20 cellular contexts compared by ENCODE assay signal in genomic region chr18:74734013-74734444, GRCh38.
"Had no signal": no experiment of that assay in that cellular context is flagged by ENCODE, and none has a peak within 500 bp of the region (broad histone marks: within the 10 kb centered on the region; RNA-seq: fewer than 3 reads in every experiment).

No MANE protein-coding gene starts in this region.

- H3K27me3 Mint-ChIP-seq: activated CD4-positive, alpha-beta T cell treated with anti-CD3 and anti-CD28 coated beads, Interleukin-2, amount 10 ng/mL, durations not matched to agents 24 days and 14 days; activated naive CD8-positive, alpha-beta T cell treated with anti-CD3 and anti-CD28 coated beads for 36 hours; dendritic cell treated with granulocyte-macrophage colony-stimulating factor and Interleukin-4, amounts not matched to agents 40 ng/mL and 50 ng/mL, for 4 days; effector memory CD8-positive, alpha-beta T cell; natural killer cell treated with Interleukin-12 subunit alpha and Interleukin-12 subunit beta and Interleukin-15 and Interleukin-18, amount 100 ng/mL, for 72 hours had no signal

- H3K27ac ChIP-seq: brain microvascular endothelial cell, gastrocnemius medialis, heart right ventricle, sigmoid colon, uterus had no signal

- H3K27me3 ChIP-seq: brain microvascular endothelial cell, gastrocnemius medialis, heart right ventricle, sigmoid colon, uterus had no signal

- H3K9me3 Mint-ChIP-seq: activated CD4-positive, alpha-beta T cell treated with anti-CD3 and anti-CD28 coated beads, Interleukin-2, amount 10 ng/mL, durations not matched to agents 24 days and 14 days; activated naive CD8-positive, alpha-beta T cell treated with anti-CD3 and anti-CD28 coated beads for 36 hours; dendritic cell treated with granulocyte-macrophage colony-stimulating factor and Interleukin-4, amounts not matched to agents 40 ng/mL and 50 ng/mL, for 4 days; effector memory CD8-positive, alpha-beta T cell; natural killer cell treated with Interleukin-12 subunit alpha and Interleukin-12 subunit beta and Interleukin-15 and Interleukin-18, amount 100 ng/mL, for 72 hours; stimulated activated effector memory CD8-positive, alpha-beta T cell treated with anti-CD3 and anti-CD28 coated beads, Interleukin-12 subunit alpha, Interleukin-12 subunit beta, amount 100 ng/mL, for 72 hours; T-helper 2 cell treated with Interferon-gamma antibody and Interleukin-4, amounts not matched to agents 5 μg/mL and 100 μg/mL, for 36 hours had no signal

- H3K9me3 ChIP-seq: gastrocnemius medialis, heart right ventricle, sigmoid colon, uterus had no signal

- H3K36me3 Mint-ChIP-seq: activated naive CD8-positive, alpha-beta T cell treated with anti-CD3 and anti-CD28 coated beads for 36 hours; natural killer cell treated with Interleukin-12 subunit alpha and Interleukin-12 subunit beta and Interleukin-15 and Interleukin-18, amount 100 ng/mL, for 72 hours; stimulated activated effector memory CD8-positive, alpha-beta T cell treated with anti-CD3 and anti-CD28 coated beads, Interleukin-12 subunit alpha, Interleukin-12 subunit beta, amount 100 ng/mL, for 72 hours had no signal

- H3K4me1 Mint-ChIP-seq: activated CD4-positive, alpha-beta T cell treated with anti-CD3 and anti-CD28 coated beads, Interleukin-2, amount 10 ng/mL, durations not matched to agents 24 days and 14 days; activated naive CD8-positive, alpha-beta T cell treated with anti-CD3 and anti-CD28 coated beads for 36 hours had no signal

- H3K4me1 ChIP-seq: gastrocnemius medialis, heart right ventricle, sigmoid colon, uterus had no signal

- DNase-seq: activated CD4-positive, alpha-beta T cell treated with anti-CD3 and anti-CD28 coated beads, Interleukin-2, amount 10 ng/mL, durations not matched to agents 24 days and 14 days; activated CD4-positive, CD25-positive, alpha-beta regulatory T cell; activated CD8-positive, alpha-beta memory T cell treated with anti-CD3 and anti-CD28 coated beads, Interleukin-2, amount 50 U/mL, for 4 hours; activated CD8-positive, alpha-beta T cell treated with anti-CD3 and anti-CD28 coated beads, Interleukin-2, amount 10 ng/mL, durations not matched to agents 7 days and 5 days; activated gamma-delta T cell treated with Interleukin-2 at 50 U/mL for 16 hours; activated naive CD8-positive, alpha-beta T cell treated with anti-CD3 and anti-CD28 coated beads for 36 hours; brain microvascular endothelial cell; cerebellar nuclear complex; effector memory CD8-positive, alpha-beta T cell; gastrocnemius medialis; heart right ventricle; mesenchymal stem cell; sigmoid colon; stimulated activated CD4-positive, alpha-beta T cell treated with anti-CD3 and anti-CD28 coated beads, Interleukin-12 subunit alpha, Interleukin-12 subunit beta, amount 100 ng/mL, for 4 hours; stimulated activated CD4-positive, alpha-beta T cell treated with anti-CD3 and anti-CD28 coated beads, Interleukin-2, amount 100 ng/mL, for 24 hours; uterus had no signal

- ATAC-seq: activated CD8-positive, alpha-beta T cell treated with anti-CD3 and anti-CD28 coated beads, Interleukin-2, amount 10 ng/mL, durations not matched to agents 7 days and 5 days; effector memory CD8-positive, alpha-beta T cell; gastrocnemius medialis; heart right ventricle; natural killer cell treated with Interleukin-12 subunit alpha and Interleukin-12 subunit beta and Interleukin-15 and Interleukin-18, amount 100 ng/mL, for 72 hours; stimulated activated effector memory CD8-positive, alpha-beta T cell treated with anti-CD3 and anti-CD28 coated beads, Interleukin-12 subunit alpha, Interleukin-12 subunit beta, amount 100 ng/mL, for 72 hours had no signal

- H3K27ac Mint-ChIP-seq: activated CD4-positive, alpha-beta T cell treated with anti-CD3 and anti-CD28 coated beads, Interleukin-2, amount 10 ng/mL, durations not matched to agents 24 days and 14 days; activated CD8-positive, alpha-beta T cell treated with anti-CD3 and anti-CD28 coated beads, Interleukin-2, amount 10 ng/mL, durations not matched to agents 7 days and 5 days; activated naive CD8-positive, alpha-beta T cell treated with anti-CD3 and anti-CD28 coated beads for 36 hours; dendritic cell treated with granulocyte-macrophage colony-stimulating factor and Interleukin-4, amounts not matched to agents 40 ng/mL and 50 ng/mL, for 4 days; natural killer cell treated with Interleukin-12 subunit alpha and Interleukin-12 subunit beta and Interleukin-15 and Interleukin-18, amount 100 ng/mL, for 72 hours; stimulated activated effector memory CD8-positive, alpha-beta T cell treated with anti-CD3 and anti-CD28 coated beads, Interleukin-12 subunit alpha, Interleukin-12 subunit beta, amount 100 ng/mL, for 72 hours; T-helper 2 cell treated with Interferon-gamma antibody and Interleukin-4, amounts not matched to agents 5 μg/mL and 100 μg/mL, for 36 hours had no signal

- H3K4me3 Mint-ChIP-seq: activated CD4-positive, alpha-beta T cell treated with anti-CD3 and anti-CD28 coated beads, Interleukin-2, amount 10 ng/mL, durations not matched to agents 24 days and 14 days; activated CD8-positive, alpha-beta T cell treated with anti-CD3 and anti-CD28 coated beads, Interleukin-2, amount 10 ng/mL, durations not matched to agents 7 days and 5 days; activated naive CD8-positive, alpha-beta T cell treated with anti-CD3 and anti-CD28 coated beads for 36 hours; dendritic cell treated with granulocyte-macrophage colony-stimulating factor and Interleukin-4, amounts not matched to agents 40 ng/mL and 50 ng/mL, for 4 days; effector memory CD8-positive, alpha-beta T cell; natural killer cell treated with Interleukin-12 subunit alpha and Interleukin-12 subunit beta and Interleukin-15 and Interleukin-18, amount 100 ng/mL, for 72 hours; stimulated activated effector memory CD8-positive, alpha-beta T cell treated with anti-CD3 and anti-CD28 coated beads, Interleukin-12 subunit alpha, Interleukin-12 subunit beta, amount 100 ng/mL, for 72 hours; T-helper 2 cell treated with Interferon-gamma antibody and Interleukin-4, amounts not matched to agents 5 μg/mL and 100 μg/mL, for 36 hours had no signal

- H3K36me3 ChIP-seq: brain microvascular endothelial cell, gastrocnemius medialis, sigmoid colon, uterus had no signal

- H3K4me3 ChIP-seq: gastrocnemius medialis, heart right ventricle, sigmoid colon, uterus had no signal
